ENCODE assay signal across 18 cellular contexts in the genomic region with DNA sequence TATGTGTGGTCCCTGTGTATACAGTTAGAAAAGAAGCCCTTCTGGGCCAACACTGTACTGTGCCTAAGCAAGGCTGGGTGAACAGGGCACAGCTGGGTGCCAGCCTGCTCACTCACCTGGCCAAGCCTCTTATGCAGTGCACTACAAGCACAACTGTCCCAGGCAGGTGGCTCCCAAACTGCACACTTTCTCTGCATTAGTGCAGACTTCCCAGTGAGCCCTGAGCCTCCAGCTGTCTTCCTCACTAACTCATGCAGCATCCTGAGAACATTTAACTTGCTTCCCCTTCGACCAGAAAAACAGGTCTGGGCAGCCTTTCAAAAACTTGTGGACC. TPM values are rescaled to one million over a fixed set of nuclear protein-coding genes. Genes with fewer than 3 reads are reported as not detected.
DNase-seq lines count a peak whose midpoint lies in the region; ATAC-seq and TF ChIP-seq lines count a peak whose summit lies in the region.
"Had no signal": no experiment of that assay in that cellular context is flagged by ENCODE, and none has a peak within 500 bp of the region (broad histone marks: within the 10 kb centered on the region; RNA-seq: fewer than 3 reads in every experiment).

No MANE protein-coding gene starts in this region.

- no peak for TF ChIP-seq POLR2A in body of pancreas (IDR thresholded peaks at IDR 0.05)

- intact Hi-C loops in activated CD8-positive, alpha-beta T cell treated with anti-CD3 and anti-CD28 coated beads for 36 hours (cut with micrococcal nuclease) = loop anchor here (2.0 kb wide), 1 partner anchor 42 kb away; no protein-coding TSS in a partner anchor
- intact Hi-C loops in body of pancreas (cut with DNase I) = loop anchor here (5.0 kb wide), 1 partner anchor 39 kb away; no protein-coding TSS in a partner anchor
- intact Hi-C loops in activated T-helper 2 cell treated with anti-CD3 and anti-CD28 coated beads, Interferon-gamma antibody, Interleukin-2, Interleukin-4, amounts not matched to agents 10 μg/mL and 5 μg/mL and 100 μg/mL, durations not matched to agents 14 hours and 24 hours and 36 hours (cut with micrococcal nuclease) = loop anchor here (2.0 kb wide), 1 partner anchor 76 kb away; no protein-coding TSS in a partner anchor

- no peak for ATAC-seq in activated CD8-positive, alpha-beta T cell treated with anti-CD3 and anti-CD28 coated beads, Interleukin-2, amount 10 ng/mL, durations not matched to agents 7 days and 5 days
- ATAC-seq in activated CD8-positive, alpha-beta T cell treated with anti-CD3 and anti-CD28 coated beads for 36 hours = no peak
- ATAC-seq in HG03064 (IDR thresholded peaks at IDR 0.05; ENCODE audit: low read depth, unreplicated experiment) (peak; percentile 26), body of pancreas (no peak)

- CTCF ChIA-PET in activated CD8-positive, alpha-beta T cell treated with anti-CD3 and anti-CD28 coated beads, Interleukin-2, amount 10 ng/mL, durations not matched to agents 7 days and 5 days (lab: Charles Lee) = interaction anchor here (0.6 to 2.8 kb wide), 31 partner anchors 9 to 317 kb away, joined by 3 to 53 read pairs (median 6); partner anchors contain the start of genes DEPP1, TMEM72 and ZNF22
- CTCF ChIA-PET in activated CD8-positive, alpha-beta T cell treated with anti-CD3 and anti-CD28 coated beads for 36 hours (lab: Charles Lee) = interaction anchor here (0.6 to 3.2 kb wide), 34 partner anchors 8 to 246 kb away, joined by 3 to 25 read pairs (median 4); partner anchors contain the start of genes DEPP1 and TMEM72

- H3K27ac Mint-ChIP-seq in activated CD8-positive, alpha-beta T cell treated with anti-CD3 and anti-CD28 coated beads, Interleukin-2, amount 10 ng/mL, durations not matched to agents 7 days and 5 days = peak overlapping the region; percentile 41
- H3K27ac Mint-ChIP-seq in activated CD8-positive, alpha-beta T cell treated with anti-CD3 and anti-CD28 coated beads for 36 hours = no peak overlapping the region
- no peak overlapping the region for H3K27ac Mint-ChIP-seq in activated T-helper 2 cell treated with anti-CD3 and anti-CD28 coated beads, Interferon-gamma antibody, Interleukin-2, Interleukin-4, amounts not matched to agents 10 μg/mL and 5 μg/mL and 100 μg/mL, durations not matched to agents 14 hours and 24 hours and 36 hours
- H3K27ac Mint-ChIP-seq: activated CD4-positive, alpha-beta memory T cell treated with anti-CD3 and anti-CD28 coated beads, Interleukin-2, amount 10 ng/mL, durations not matched to agents 7 days and 5 days; effector memory CD8-positive, alpha-beta T cell; type B pancreatic cell had no signal

- peaks cover 45% of the 10 kb centered on the region for H3K4me1 ChIP-seq in body of pancreas

- H3K4me1 Mint-ChIP-seq in activated CD8-positive, alpha-beta T cell treated with anti-CD3 and anti-CD28 coated beads, Interleukin-2, amount 10 ng/mL, durations not matched to agents 7 days and 5 days (ENCODE audit: low read depth) = peaks cover 34% of the 10 kb centered on the region
- H3K4me1 Mint-ChIP-seq in activated CD8-positive, alpha-beta T cell treated with anti-CD3 and anti-CD28 coated beads for 36 hours (ENCODE audit: low read depth) = peaks cover 6% of the 10 kb centered on the region
- peaks cover 8% of the 10 kb centered on the region for H3K4me1 Mint-ChIP-seq in activated T-helper 2 cell treated with anti-CD3 and anti-CD28 coated beads, Interferon-gamma antibody, Interleukin-2, Interleukin-4, amounts not matched to agents 10 μg/mL and 5 μg/mL and 100 μg/mL, durations not matched to agents 14 hours and 24 hours and 36 hours (ENCODE audit: low read depth)

- H3K36me3 Mint-ChIP-seq in activated CD8-positive, alpha-beta T cell treated with anti-CD3 and anti-CD28 coated beads, Interleukin-2, amount 10 ng/mL, durations not matched to agents 7 days and 5 days (ENCODE audit: low read depth) = no peaks in the 10 kb centered on the region
- H3K36me3 Mint-ChIP-seq in activated CD8-positive, alpha-beta T cell treated with anti-CD3 and anti-CD28 coated beads for 36 hours (ENCODE audit: low read depth) = no peaks in the 10 kb centered on the region
- no peaks in the 10 kb centered on the region for H3K36me3 Mint-ChIP-seq in activated T-helper 2 cell treated with anti-CD3 and anti-CD28 coated beads, Interferon-gamma antibody, Interleukin-2, Interleukin-4, amounts not matched to agents 10 μg/mL and 5 μg/mL and 100 μg/mL, durations not matched to agents 14 hours and 24 hours and 36 hours (ENCODE audit: low read depth)
- H3K36me3 Mint-ChIP-seq: naive B cell, type B pancreatic cell had no signal

- H3K27me3 ChIP-seq in body of pancreas (no peaks in the 10 kb centered on the region), H7 (ENCODE audit: control insufficient read depth, insufficient read depth, low read length) (no peaks in the 10 kb centered on the region)

- H3K27me3 Mint-ChIP-seq in activated CD8-positive, alpha-beta T cell treated with anti-CD3 and anti-CD28 coated beads, Interleukin-2, amount 10 ng/mL, durations not matched to agents 7 days and 5 days (ENCODE audit: low read depth) = no peaks in the 10 kb centered on the region
- H3K27me3 Mint-ChIP-seq in activated CD8-positive, alpha-beta T cell treated with anti-CD3 and anti-CD28 coated beads for 36 hours = no peaks in the 10 kb centered on the region
- no peaks in the 10 kb centered on the region for H3K27me3 Mint-ChIP-seq in activated T-helper 2 cell treated with anti-CD3 and anti-CD28 coated beads, Interferon-gamma antibody, Interleukin-2, Interleukin-4, amounts not matched to agents 10 μg/mL and 5 μg/mL and 100 μg/mL, durations not matched to agents 14 hours and 24 hours and 36 hours (ENCODE audit: low read depth)
- H3K27me3 Mint-ChIP-seq: activated CD4-positive, alpha-beta memory T cell treated with anti-CD3 and anti-CD28 coated beads, Interleukin-2, amount 10 ng/mL, durations not matched to agents 7 days and 5 days; naive B cell had no signal

- POLR2A ChIA-PET in activated CD8-positive, alpha-beta T cell treated with anti-CD3 and anti-CD28 coated beads, Interleukin-2, amount 10 ng/mL, durations not matched to agents 7 days and 5 days (lab: Charles Lee) = interaction anchor here (0.8 to 1.4 kb wide), 4 partner anchors 17 to 67 kb away, joined by 3 to 6 read pairs (median 3); no protein-coding TSS in a partner anchor
- POLR2A ChIA-PET in activated CD8-positive, alpha-beta T cell treated with anti-CD3 and anti-CD28 coated beads for 36 hours (lab: Charles Lee) = interaction anchor here (0.5 to 1.0 kb wide), 4 partner anchors 13 to 68 kb away, joined by 3 read pairs; partner anchors contain the start of gene ZNF22

- no peaks in the 10 kb centered on the region for H3K9me3 ChIP-seq in body of pancreas
- H3K9me3 ChIP-seq: lower lobe of right lung had no signal

- H3K36me3 ChIP-seq in body of pancreas (replicated peaks in 1 of 2; ENCODE audit: insufficient read depth in 1 of 2, low read depth in 2 of 2) (no peaks in the 10 kb centered on the region), H7 (replicated peaks; ENCODE audit: control insufficient read depth, insufficient read depth, low read length) (no peaks in the 10 kb centered on the region)
- H3K36me3 ChIP-seq: lower lobe of right lung, WERI-Rb-1 had no signal

- DNase-seq in activated CD8-positive, alpha-beta T cell treated with anti-CD3 and anti-CD28 coated beads, Interleukin-2, amount 10 ng/mL, durations not matched to agents 7 days and 5 days = no peak
- DNase-seq in activated CD8-positive, alpha-beta T cell treated with anti-CD3 and anti-CD28 coated beads for 36 hours = no peak
- DNase-seq in body of pancreas (no peak), retina (no peak), H7 (no peak)
- DNase-seq in activated T-helper 2 cell treated with anti-CD3 and anti-CD28 coated beads, Interferon-gamma antibody, Interleukin-2, Interleukin-4, amounts not matched to agents 10 μg/mL and 5 μg/mL and 100 μg/mL, durations not matched to agents 14 hours and 24 hours and 36 hours (ENCODE audit: low spot score) = no peak

- no peak overlapping the region for H3K4me3 Mint-ChIP-seq in activated CD8-positive, alpha-beta T cell treated with anti-CD3 and anti-CD28 coated beads, Interleukin-2, amount 10 ng/mL, durations not matched to agents 7 days and 5 days
- H3K4me3 Mint-ChIP-seq in activated CD8-positive, alpha-beta T cell treated with anti-CD3 and anti-CD28 coated beads for 36 hours = no peak overlapping the region
- H3K4me3 Mint-ChIP-seq in activated T-helper 2 cell treated with anti-CD3 and anti-CD28 coated beads, Interferon-gamma antibody, Interleukin-2, Interleukin-4, amounts not matched to agents 10 μg/mL and 5 μg/mL and 100 μg/mL, durations not matched to agents 14 hours and 24 hours and 36 hours (ENCODE audit: low read depth) = no peak overlapping the region
- H3K4me3 Mint-ChIP-seq: activated CD4-positive, alpha-beta memory T cell treated with anti-CD3 and anti-CD28 coated beads, Interleukin-2, amount 10 ng/mL, durations not matched to agents 7 days and 5 days; effector memory CD8-positive, alpha-beta T cell; naive B cell; type B pancreatic cell had no signal

- 0 to 44% methylated on average over 1 of the region's 1 CpG for WGBS in body of pancreas, 2 donors

- no peaks in the 10 kb centered on the region for H3K9me3 Mint-ChIP-seq in activated CD8-positive, alpha-beta T cell treated with anti-CD3 and anti-CD28 coated beads, Interleukin-2, amount 10 ng/mL, durations not matched to agents 7 days and 5 days (ENCODE audit: insufficient read depth)
- no peaks in the 10 kb centered on the region for H3K9me3 Mint-ChIP-seq in activated CD8-positive, alpha-beta T cell treated with anti-CD3 and anti-CD28 coated beads for 36 hours
- no peaks in the 10 kb centered on the region for H3K9me3 Mint-ChIP-seq in activated T-helper 2 cell treated with anti-CD3 and anti-CD28 coated beads, Interferon-gamma antibody, Interleukin-2, Interleukin-4, amounts not matched to agents 10 μg/mL and 5 μg/mL and 100 μg/mL, durations not matched to agents 14 hours and 24 hours and 36 hours
- H3K9me3 Mint-ChIP-seq: activated CD4-positive, alpha-beta memory T cell treated with anti-CD3 and anti-CD28 coated beads, Interleukin-2, amount 10 ng/mL, durations not matched to agents 7 days and 5 days; effector memory CD8-positive, alpha-beta T cell; naive B cell; type B pancreatic cell had no signal

- no peak for TF ChIP-seq CTCF in activated CD8-positive, alpha-beta T cell treated with anti-CD3 and anti-CD28 coated beads for 36 hours (IDR thresholded peaks at IDR 0.05)
- no peak for TF ChIP-seq CTCF in body of pancreas (IDR thresholded peaks at IDR 0.05)

- no peak overlapping the region for H3K4me3 ChIP-seq in body of pancreas
- no peak overlapping the region for H3K4me3 ChIP-seq in H7 (ENCODE audit: insufficient read depth, low read depth, low read length)
- H3K4me3 ChIP-seq: lower lobe of right lung, smooth muscle cell had no signal

- H3K27ac ChIP-seq in body of pancreas (peak overlapping the region in 3 of 4 donors; percentile 41 to 81 (median 81)), temporal lobe (ENCODE audit: low read depth, low read length) (peak overlapping the region; percentile 1)
- H3K27ac ChIP-seq: lower lobe of right lung had no signal

RNA-seq across cellular contexts. Expression of gene TMEM72, which starts 21.9 kb away (rescaled TPM):
- total RNA-seq in activated CD8-positive, alpha-beta T cell treated with anti-CD3 and anti-CD28 coated beads, Interleukin-2, amount 10 ng/mL, durations not matched to agents 7 days and 5 days = not detected
- total RNA-seq in activated CD8-positive, alpha-beta T cell treated with anti-CD3 and anti-CD28 coated beads for 36 hours = not detected
- total RNA-seq in body of pancreas (10 to 100 TPM in 1 of 2 donors, 1 to 10 TPM in 1; 4.7 to 10.2 TPM), temporal lobe (not detected)
- total RNA-seq in activated T-helper 2 cell treated with anti-CD3 and anti-CD28 coated beads, Interferon-gamma antibody, Interleukin-2, Interleukin-4, amounts not matched to agents 10 μg/mL and 5 μg/mL and 100 μg/mL, durations not matched to agents 14 hours and 24 hours and 36 hours = not detected in 2 replicates
- total RNA-seq in H7 (2014; rRNA removed; shearing (Covaris generic)) = not detected in 2 replicates
- total RNA-seq: activated CD4-positive, alpha-beta memory T cell treated with anti-CD3 and anti-CD28 coated beads, Interleukin-2, amount 10 ng/mL, durations not matched to agents 7 days and 5 days; lower lobe of right lung; M059J; posterior vena cava; smooth muscle cell; T-helper 1 cell treated with Interleukin-12 subunit alpha and Interleukin-12 subunit beta and Interleukin-4 antibody, amounts not matched to agents 30 ng/mL and 1 ng/mL, for 36 hours had no signal

RNA-seq across cellular contexts. Expression of gene RASSF4, which starts 26.5 kb away (rescaled TPM):
- 1 to 10 TPM in 1 of 2 experiments, under 1 TPM in 1; 0.76 to 1.6 TPM for total RNA-seq in activated CD8-positive, alpha-beta T cell treated with anti-CD3 and anti-CD28 coated beads, Interleukin-2, amount 10 ng/mL, durations not matched to agents 7 days and 5 days
- 1 to 10 TPM; 1.8 to 1.9 TPM for total RNA-seq in activated CD8-positive, alpha-beta T cell treated with anti-CD3 and anti-CD28 coated beads for 36 hours
- total RNA-seq in body of pancreas (10 to 100 TPM; 44.5 to 50.8 TPM), temporal lobe (12.0 TPM)
- total RNA-seq in activated T-helper 2 cell treated with anti-CD3 and anti-CD28 coated beads, Interferon-gamma antibody, Interleukin-2, Interleukin-4, amounts not matched to agents 10 μg/mL and 5 μg/mL and 100 μg/mL, durations not matched to agents 14 hours and 24 hours and 36 hours = 0.66 and 1.7 TPM in 2 replicates
- 9.1 and 13.6 TPM in 2 replicates for total RNA-seq in H7 (2014; rRNA removed; shearing (Covaris generic))

RNA-seq across cellular contexts. Expression of gene DEPP1, which starts 45.5 kb away (rescaled TPM):
- not detected for total RNA-seq in activated CD8-positive, alpha-beta T cell treated with anti-CD3 and anti-CD28 coated beads, Interleukin-2, amount 10 ng/mL, durations not matched to agents 7 days and 5 days
- total RNA-seq in activated CD8-positive, alpha-beta T cell treated with anti-CD3 and anti-CD28 coated beads for 36 hours = under 1 TPM; 0.16 to 0.27 TPM
- total RNA-seq in body of pancreas = 100 to 1,000 TPM; 226 to 230 TPM
- total RNA-seq in temporal lobe = 3.4 TPM
- total RNA-seq in activated T-helper 2 cell treated with anti-CD3 and anti-CD28 coated beads, Interferon-gamma antibody, Interleukin-2, Interleukin-4, amounts not matched to agents 10 μg/mL and 5 μg/mL and 100 μg/mL, durations not matched to agents 14 hours and 24 hours and 36 hours = 0.64 and 1.5 TPM in 2 replicates
- total RNA-seq in H7 (2014; rRNA removed; shearing (Covaris generic)) = 0.28 and 1.2 TPM in 2 replicates

Comparison
In these comparisons a context has a peak if more than half of its experiments do, and no peak if none do; other contexts are left out.
1. RNA of gene DEPP1, which starts 45.5 kb away (total RNA-seq): 226 to 230 TPM in body of pancreas; 3.4 TPM in temporal lobe (single experiment), 0.64 to 1.5 TPM in activated T-helper 2 cell treated with anti-CD3 and anti-CD28 coated beads, Interferon-gamma antibody, Interleukin-2, Interleukin-4, amounts not matched to agents 10 μg/mL and 5 μg/mL and 100 μg/mL, durations not matched to agents 14 hours and 24 hours and 36 hours, 0.28 to 1.2 TPM in H7, 0.16 to 0.27 TPM in activated CD8-positive, alpha-beta T cell treated with anti-CD3 and anti-CD28 coated beads for 36 hours and not detected in activated CD8-positive, alpha-beta T cell treated with anti-CD3 and anti-CD28 coated beads, Interleukin-2, amount 10 ng/mL, durations not matched to agents 7 days and 5 days; every median in the first group is over 10 times any median in the second.